25 cellular contexts compared by ENCODE assay signal in genomic region chr18:617970-618504, GRCh38. TPM values are rescaled to one million over a fixed set of nuclear protein-coding genes. Genes with fewer than 3 reads are reported as not detected.
"Had no signal": no experiment of that assay in that cellular context is flagged by ENCODE, and none has a peak within 500 bp of the region (broad histone marks: within the 10 kb centered on the region; RNA-seq: fewer than 3 reads in every experiment).

No MANE protein-coding gene starts in this region.

- H3K4me2 ChIP-seq: PC-9 had no signal

- H3K27me3 ChIP-seq: MG63 had no signal

- DNase-seq: activated CD4-positive, alpha-beta T cell treated with anti-CD3 and anti-CD28 coated beads for 4 hours; activated CD8-positive, alpha-beta memory T cell treated with anti-CD3 and anti-CD28 coated beads, Interleukin-2, amount 50 U/mL, for 4 hours; activated CD8-positive, alpha-beta T cell treated with anti-CD3 and anti-CD28 coated beads for 36 hours; activated gamma-delta T cell treated with Interleukin-2 at 50 U/mL for 16 hours; activated naive CD4-positive, alpha-beta T cell treated with anti-CD3 and anti-CD28 coated beads, Interleukin-2, amount 10 ng/mL, durations not matched to agents 7 days and 5 days; activated naive CD8-positive, alpha-beta T cell treated with anti-CD3 and anti-CD28 coated beads for 36 hours; activated T-cell treated with anti-CD3 and anti-CD28 coated beads, Interleukin-2, amount 50 U/mL, for 72 hours; cerebellar nuclear complex; MG63; NCI-H187 treated with DMSO at 0.1 percent for 48 hours; NCI-H2081 treated with DMSO at 0.1 percent for 48 hours; NCI-H524 treated with DMSO at 0.1 percent for 48 hours; NCI-H748 treated with DMSO at 0.1 percent for 48 hours; PC-9; SHP77 treated with DMSO at 0.1 percent for 48 hours; T-cell; T-helper 2 cell; T1000 had no signal

- ATAC-seq: activated CD4-positive, CD25-positive, alpha-beta regulatory T cell treated with anti-CD3 and anti-CD28 coated beads, Interleukin-2, amount 50 U/mL, for 24 hours; activated CD8-positive, alpha-beta T cell treated with anti-CD3 and anti-CD28 coated beads for 36 hours; activated T-cell treated with anti-CD3 and anti-CD28 coated beads, Interleukin-2, amount 50 U/mL, for 72 hours; T-cell had no signal

- H3K36me3 ChIP-seq: MG63 had no signal

- H3K4me3 ChIP-seq: MG63, PC-9 had no signal

- H3K27ac ChIP-seq: PC-9 had no signal

- H3K9me3 ChIP-seq: MG63 had no signal

- FAIRE-seq: colon, TTC549 had no signal

- H2AFZ ChIP-seq: PC-9 had no signal

RNA-seq across cellular contexts. Expression of gene CLUL1, which starts 21.2 kb away (rescaled TPM):
- total RNA-seq: activated CD8-positive, alpha-beta T cell treated with anti-CD3 and anti-CD28 coated beads for 36 hours; activated naive CD8-positive, alpha-beta T cell treated with anti-CD3 and anti-CD28 coated beads for 36 hours; activated T-cell treated with anti-CD3 and anti-CD28 coated beads, Interleukin-2, amount 50 U/mL, for 72 hours; activated T-helper 2 cell treated with anti-CD3 and anti-CD28 coated beads, Interferon-gamma antibody, Interleukin-2, Interleukin-4, amounts not matched to agents 10 μg/mL and 5 μg/mL and 100 μg/mL, durations not matched to agents 14 hours and 24 hours and 36 hours; cardiac septum; PC-9 had no signal

RNA-seq across cellular contexts. Expression of gene CETN1, which starts 37.9 kb away (rescaled TPM):
- total RNA-seq: activated CD8-positive, alpha-beta T cell treated with anti-CD3 and anti-CD28 coated beads for 36 hours; activated naive CD8-positive, alpha-beta T cell treated with anti-CD3 and anti-CD28 coated beads for 36 hours; activated T-cell treated with anti-CD3 and anti-CD28 coated beads, Interleukin-2, amount 50 U/mL, for 72 hours; activated T-helper 2 cell treated with anti-CD3 and anti-CD28 coated beads, Interferon-gamma antibody, Interleukin-2, Interleukin-4, amounts not matched to agents 10 μg/mL and 5 μg/mL and 100 μg/mL, durations not matched to agents 14 hours and 24 hours and 36 hours; cardiac septum; PC-9; SK-MEL-5; T-cell had no signal
- polyA plus RNA-seq: adipose tissue had no signal
